Comparison of ENCODE assay signal across 9 cellular contexts in the genomic region with DNA sequence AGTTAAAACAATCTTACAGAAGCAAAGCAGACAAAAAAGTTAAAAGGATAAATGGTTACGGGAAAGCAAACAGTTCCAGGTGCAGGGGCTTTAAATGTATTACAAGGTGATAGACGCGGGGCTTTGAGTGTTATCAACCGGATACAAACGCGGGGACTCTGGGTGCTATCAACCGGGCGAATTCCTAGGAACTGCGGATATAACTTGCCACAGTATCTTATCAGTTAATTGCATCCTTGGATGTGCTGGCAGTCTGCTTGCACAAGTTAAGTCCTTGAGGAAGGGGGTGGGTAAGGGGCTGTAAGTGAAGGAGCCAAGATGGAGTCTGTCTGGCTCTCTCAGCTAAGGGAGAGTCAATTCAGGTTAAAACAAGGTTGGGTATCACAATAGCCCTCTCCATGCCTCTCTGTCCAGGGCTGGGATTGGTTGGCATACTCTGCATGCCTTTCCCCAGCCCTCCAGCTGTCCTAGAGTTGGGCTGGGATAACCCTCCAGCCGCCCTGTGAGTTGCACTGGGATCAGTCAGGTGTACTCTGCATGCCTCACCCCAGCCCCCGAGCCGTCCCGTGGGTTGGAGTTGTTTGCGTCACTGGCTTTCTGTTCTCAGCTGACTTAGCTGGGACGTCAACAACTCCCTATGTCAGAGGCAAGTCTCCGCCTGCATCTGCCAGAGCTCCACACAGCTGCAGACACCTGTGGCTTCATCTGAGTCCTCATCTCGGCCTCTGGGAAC. TPM values are rescaled to one million over a fixed set of nuclear protein-coding genes. Genes with fewer than 3 reads are reported as not detected.
DNase-seq lines count a peak whose midpoint lies in the region; ATAC-seq, FAIRE-seq and TF ChIP-seq lines count a peak whose summit lies in the region.
"Had no signal": no experiment of that assay in that cellular context is flagged by ENCODE, and none has a peak within 500 bp of the region (broad histone marks: within the 10 kb centered on the region; RNA-seq: fewer than 3 reads in every experiment).

No MANE protein-coding gene starts in this region.

- DNase-seq in NCI-H2107 treated with DMSO at 0.1 percent for 48 hours (lab: John Stamatoyannopoulos, UW; ENCODE audit: unreplicated experiment) (peak; percentile 44), NCI-H2107 (lab: John Stamatoyannopoulos, UW) (no peak), activated B cell treated with CpG ODN at 0.5 μM for 24 hours (no peak), endothelial cell (ENCODE audit: low spot score) (no peak), H54 (ENCODE audit: insufficient read length, low spot score) (no peak), frontal cortex (ENCODE audit: low spot score in 2 of 2) (no peak), SKM-1 treated with dmso at 0.1 percent for 144 hours (lab: John Stamatoyannopoulos, UW; ENCODE audit: unreplicated experiment) (no peak)

- no peaks in the 10 kb centered on the region for H3K9me3 ChIP-seq in neutrophil

- H3K36me3 ChIP-seq in neutrophil = no peaks in the 10 kb centered on the region
- H3K36me3 ChIP-seq: SJSA1 had no signal

- no peak for TF ChIP-seq POLR2A in H54 (IDR thresholded peaks at IDR 0.05; ENCODE audit: low read depth, low read length)

- H3K9me3 Mint-ChIP-seq in activated B cell treated with CpG ODN at 0.5 μM for 24 hours = peaks cover 2% of the 10 kb centered on the region
- H3K9me3 Mint-ChIP-seq in endothelial cell (ENCODE audit: unreplicated experiment) = no peaks in the 10 kb centered on the region

- H3K4me3 ChIP-seq in neutrophil (ENCODE audit: low read depth in 1 of 2, low read length in 1 of 2) = peak overlapping the region; percentile 35 to 60
- H3K4me3 ChIP-seq: SJSA1 had no signal

- H3K4me1 Mint-ChIP-seq in activated B cell treated with CpG ODN at 0.5 μM for 24 hours (peaks cover 38% of the 10 kb centered on the region), endothelial cell (ENCODE audit: unreplicated experiment) (peaks cover 38% of the 10 kb centered on the region)

- no peak for TF ChIP-seq CTCF in activated B cell treated with CpG ODN at 0.5 μM for 24 hours (IDR thresholded peaks at IDR 0.05)
- TF ChIP-seq CTCF in endothelial cell (IDR thresholded peaks at IDR 0.05; ENCODE audit: unreplicated experiment) = no peak
- TF ChIP-seq CTCF in neutrophil (IDR thresholded peaks at IDR 0.05) = no peak

- H3K27me3 ChIP-seq in neutrophil = peaks cover 29% of the 10 kb centered on the region

- no peak overlapping the region for H3K27ac Mint-ChIP-seq in activated B cell treated with CpG ODN at 0.5 μM for 24 hours
- peak overlapping the region; percentile 57 for H3K27ac Mint-ChIP-seq in endothelial cell (ENCODE audit: unreplicated experiment)

- H3K27ac ChIP-seq in neutrophil = peak overlapping the region; percentile 41
- H3K27ac ChIP-seq: SJSA1 had no signal

- H3K4me3 Mint-ChIP-seq in activated B cell treated with CpG ODN at 0.5 μM for 24 hours (peak overlapping the region; percentile 19), endothelial cell (ENCODE audit: unreplicated experiment) (no peak overlapping the region)

- H3K27me3 Mint-ChIP-seq in activated B cell treated with CpG ODN at 0.5 μM for 24 hours (peaks cover 6% of the 10 kb centered on the region), endothelial cell (ENCODE audit: unreplicated experiment) (peaks cover 9% of the 10 kb centered on the region)

- H3K36me3 Mint-ChIP-seq in activated B cell treated with CpG ODN at 0.5 μM for 24 hours (ENCODE audit: low read depth) (no peaks in the 10 kb centered on the region), endothelial cell (ENCODE audit: low read depth, unreplicated experiment) (no peaks in the 10 kb centered on the region)

- intact Hi-C loops in activated B cell treated with CpG ODN at 0.5 μM for 24 hours (cut with micrococcal nuclease) = no loop called here

- H3K4me1 ChIP-seq in neutrophil (ENCODE audit: control insufficient read depth in 1 of 2, insufficient read depth in 1 of 2, low read depth in 1 of 2, low read length in 1 of 2) = peaks cover 9 to 14% of the 10 kb centered on the region in 2 experiments

- FAIRE-seq in H54 (lab: Jason Lieb, UNC) (no peak), frontal cortex (lab: Jason Lieb, UNC) (no peak)

- POLR2A ChIA-PET in activated B cell treated with CpG ODN at 0.5 μM for 24 hours (lab: Charles Lee) = interaction anchor here (0.6 to 1.5 kb wide), 3 partner anchors 13 to 88 kb away, joined by 4 to 9 read pairs (median 6); a partner anchor contains a TSS

- CTCF ChIA-PET in activated B cell treated with CpG ODN at 0.5 μM for 24 hours (lab: Charles Lee) = interaction anchor here (0.9 kb wide), 1 partner anchor 150 kb away, joined by 4 read pairs; no protein-coding TSS in a partner anchor

- ATAC-seq in activated B cell treated with CpG ODN at 0.5 μM for 24 hours (ENCODE audit: low read depth) = peak; percentile 69

RNA-seq across cellular contexts. Expression of a gene that starts 40.9 kb away (rescaled TPM):
- total RNA-seq in activated B cell treated with CpG ODN at 0.5 μM for 24 hours (not detected in 2 replicates), endothelial cell (ENCODE audit: unreplicated experiment) (21.1 TPM), frontal cortex (not detected)
- total RNA-seq: SJSA1 had no signal

RNA-seq across cellular contexts. Expression of a gene that starts 58.3 kb away (rescaled TPM):
- total RNA-seq in activated B cell treated with CpG ODN at 0.5 μM for 24 hours (0.81 and 1.0 TPM in 2 replicates), endothelial cell (ENCODE audit: unreplicated experiment) (22.0 TPM), frontal cortex (6.9 TPM)

Comparison
In these comparisons a context has a peak if more than half of its experiments do, and no peak if none do; other contexts are left out.
1. RNA of a gene that starts 40.9 kb away (total RNA-seq): 21.1 TPM in endothelial cell (single experiment); not detected in activated B cell treated with CpG ODN at 0.5 μM for 24 hours and not detected in frontal cortex (single experiment); every median in the first group is over 10 times any median in the second.